In the genomic region with DNA sequence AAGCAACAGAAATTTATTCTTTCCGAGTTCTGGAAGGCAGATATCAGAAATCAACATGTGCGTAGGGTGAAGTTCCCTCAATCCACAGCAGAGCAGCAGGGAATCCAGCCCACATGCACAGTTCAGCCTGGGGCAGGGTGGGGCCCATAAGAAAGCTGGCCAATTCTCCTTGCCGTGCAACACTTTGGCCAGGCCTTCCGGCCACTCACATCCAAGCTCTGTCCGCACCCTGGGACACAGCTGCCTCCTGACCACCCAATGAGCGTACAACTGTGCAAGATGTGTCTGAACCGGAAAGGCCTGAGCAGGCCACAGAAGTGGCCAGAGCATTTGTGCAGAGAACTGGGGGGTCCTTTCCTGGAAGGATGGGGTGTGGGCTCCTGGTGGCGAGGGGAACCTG, we compare ENCODE assay signal across 16 cellular contexts.
DNase-seq lines count a peak whose midpoint lies in the region; ATAC-seq and TF ChIP-seq lines count a peak whose summit lies in the region.
"Had no signal": no experiment of that assay in that cellular context is flagged by ENCODE, and none has a peak within 500 bp of the region (broad histone marks: within the 10 kb centered on the region; RNA-seq: fewer than 3 reads in every experiment).

No MANE protein-coding gene starts in this region.

- no peak overlapping the region for H3K9ac ChIP-seq in mucosa of rectum (ENCODE audit: low read depth in 1 of 2, low read length in 2 of 2)

- H3K27ac Mint-ChIP-seq in activated CD4-positive, alpha-beta memory T cell treated with anti-CD3 and anti-CD28 coated beads for 36 hours: no peak overlapping the region
- H3K27ac Mint-ChIP-seq: natural killer cell had no signal

- POLR2A ChIA-PET in activated CD4-positive, alpha-beta memory T cell treated with anti-CD3 and anti-CD28 coated beads for 36 hours (lab: Charles Lee): no interaction called here

- no peak for TF ChIP-seq CTCF in gastroesophageal sphincter (IDR thresholded peaks at IDR 0.05)
- TF ChIP-seq CTCF in transverse colon (IDR thresholded peaks at IDR 0.05): no peak

- H3K27me3 Mint-ChIP-seq in activated CD4-positive, alpha-beta memory T cell treated with anti-CD3 and anti-CD28 coated beads for 36 hours: no peaks in the 10 kb centered on the region

- H3K4me3 ChIP-seq in gastroesophageal sphincter (no peak overlapping the region), mucosa of rectum (ENCODE audit: low read length in 2 of 2) (no peak overlapping the region), transverse colon (no peak overlapping the region)
- H3K4me3 ChIP-seq: SJSA1 had no signal

- no peaks in the 10 kb centered on the region for H3K27me3 ChIP-seq in gastroesophageal sphincter
- H3K27me3 ChIP-seq in mucosa of rectum (ENCODE audit: control insufficient read depth in 2 of 2, insufficient read depth in 2 of 2, low read length in 2 of 2): no peaks in the 10 kb centered on the region
- H3K27me3 ChIP-seq in transverse colon: no peaks in the 10 kb centered on the region
- H3K27me3 ChIP-seq: SJSA1 had no signal

- peaks cover 0 to 54% (median 21%) of the 10 kb centered on the region in 3 donors for H3K4me1 ChIP-seq in gastroesophageal sphincter
- peaks cover 3 to 4% of the 10 kb centered on the region in 2 donors for H3K4me1 ChIP-seq in mucosa of rectum (ENCODE audit: control insufficient read depth in 2 of 2, insufficient read depth in 2 of 2, low read length in 2 of 2)
- peaks cover 0 to 10% (median 8%) of the 10 kb centered on the region in 4 donors for H3K4me1 ChIP-seq in transverse colon
- H3K4me1 ChIP-seq: Caco-2, SJSA1 had no signal

- CTCF ChIA-PET in activated CD4-positive, alpha-beta memory T cell treated with anti-CD3 and anti-CD28 coated beads for 36 hours (lab: Charles Lee): no interaction called here

- peak; percentile 7 for DNase-seq in activated CD4-positive, alpha-beta memory T cell treated with anti-CD3 and anti-CD28 coated beads for 36 hours
- DNase-seq in transverse colon (no peak), GF-D8 (lab: John Stamatoyannopoulos, UW) (no peak), C1 segment of cervical spinal cord (lab: John Stamatoyannopoulos, UW) (no peak)
- DNase-seq: activated gamma-delta T cell; amniotic stem cell; Caco-2; central memory CD4-positive, alpha-beta T cell; effector memory CD4-positive, alpha-beta T cell; MM.1S; natural killer cell; substantia nigra had no signal

- no peaks in the 10 kb centered on the region for H3K9me3 Mint-ChIP-seq in activated CD4-positive, alpha-beta memory T cell treated with anti-CD3 and anti-CD28 coated beads for 36 hours
- H3K9me3 Mint-ChIP-seq: natural killer cell had no signal

- in situ Hi-C loops in transverse colon (cut with MboI; ENCODE audit: low pct_ligation_motif_present in 1 of 4, low pct_unique_long_range_greater_than_20kb in 1 of 4, low sequenced_read_pairs in 3 of 4): no loop called here

- peak; percentile 77 for ATAC-seq in gastroesophageal sphincter
- no peak for ATAC-seq in HG03342 (IDR thresholded peaks at IDR 0.05; ENCODE audit: unreplicated experiment)
- ATAC-seq: natural killer cell had no signal

- no peak overlapping the region for H3K4me3 Mint-ChIP-seq in activated CD4-positive, alpha-beta memory T cell treated with anti-CD3 and anti-CD28 coated beads for 36 hours
- H3K4me3 Mint-ChIP-seq: natural killer cell had no signal

- H3K4me1 Mint-ChIP-seq in activated CD4-positive, alpha-beta memory T cell treated with anti-CD3 and anti-CD28 coated beads for 36 hours (ENCODE audit: low read depth): no peaks in the 10 kb centered on the region
- H3K4me1 Mint-ChIP-seq: natural killer cell had no signal

- TF ChIP-seq EP300 in gastroesophageal sphincter (IDR thresholded peaks at IDR 0.05): no peak
- no peak for TF ChIP-seq EP300 in transverse colon (IDR thresholded peaks at IDR 0.05; ENCODE audit: low read depth)

- intact Hi-C loops in activated CD4-positive, alpha-beta memory T cell treated with anti-CD3 and anti-CD28 coated beads for 36 hours (cut with micrococcal nuclease): no loop called here
- intact Hi-C loops in transverse colon (cut with DNase I; ENCODE audit: low total_unique reads): no loop called here

- H3K9me3 ChIP-seq in gastroesophageal sphincter: no peaks in the 10 kb centered on the region
- H3K9me3 ChIP-seq in mucosa of rectum (ENCODE audit: control insufficient read depth in 2 of 2, low read length in 2 of 2): no peaks in the 10 kb centered on the region
- no peaks in the 10 kb centered on the region for H3K9me3 ChIP-seq in transverse colon
- H3K9me3 ChIP-seq: Caco-2, SJSA1 had no signal

- no peaks in the 10 kb centered on the region for H3K36me3 ChIP-seq in gastroesophageal sphincter
- no peaks in the 10 kb centered on the region for H3K36me3 ChIP-seq in mucosa of rectum (ENCODE audit: control insufficient read depth in 2 of 2, insufficient read depth in 2 of 2, low read length in 2 of 2)
- no peaks in the 10 kb centered on the region for H3K36me3 ChIP-seq in transverse colon
- H3K36me3 ChIP-seq: SJSA1 had no signal

- H3K36me3 Mint-ChIP-seq in activated CD4-positive, alpha-beta memory T cell treated with anti-CD3 and anti-CD28 coated beads for 36 hours: no peaks in the 10 kb centered on the region
- H3K36me3 Mint-ChIP-seq: natural killer cell had no signal

- H3K27ac ChIP-seq in gastroesophageal sphincter: peak overlapping the region in 3 of 4 donors; percentile 8 to 50 (median 10)
- peak overlapping the region; percentile 53 to 56 for H3K27ac ChIP-seq in mucosa of rectum (ENCODE audit: low read depth in 2 of 2, low read length in 2 of 2)
- peak overlapping the region; percentile 27 to 44 (median 35) for H3K27ac ChIP-seq in transverse colon
- H3K27ac ChIP-seq: SJSA1 had no signal

- TF ChIP-seq POLR2A in gastroesophageal sphincter (IDR thresholded peaks at IDR 0.05) (no peak), transverse colon (IDR thresholded peaks at IDR 0.05) (no peak)

- WGBS in gastroesophageal sphincter (ENCODE audit: low coverage in 1 of 2), 2 donors: 72% methylated on average over 3 of the region's 8 CpGs; no CpG with 5 or more reads in 1 of the 2 donors
- 78% methylated on average over 8 of the region's 8 CpGs; no CpG with 5 or more reads in 1 of the 2 donors for WGBS in transverse colon (ENCODE audit: low coverage in 1 of 2), 2 donors
